In the genomic region with DNA sequence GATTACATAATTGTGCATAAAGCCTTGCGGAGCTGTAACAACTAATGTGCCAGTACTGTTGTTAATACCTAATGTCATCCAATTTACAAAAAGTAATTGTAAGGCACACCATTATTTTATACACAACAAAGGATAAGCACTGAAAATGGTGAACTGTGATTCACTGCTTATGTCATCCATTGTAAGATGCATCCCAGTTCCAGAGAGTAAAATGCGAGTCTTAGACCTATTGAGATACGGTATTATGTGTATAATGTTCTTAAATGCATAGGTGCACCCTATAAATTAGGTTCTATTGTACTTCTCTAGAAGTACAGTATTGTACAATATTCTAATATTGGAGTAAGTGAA, we compare ENCODE assay signal across 8 cellular contexts. TPM values are rescaled to one million over a fixed set of nuclear protein-coding genes. Genes with fewer than 3 reads are reported as not detected.
DNase-seq lines count a peak whose midpoint lies in the region; ATAC-seq and TF ChIP-seq lines count a peak whose summit lies in the region.

No MANE protein-coding gene starts in this region.

- no peaks in the 10 kb centered on the region for H3K9me3 ChIP-seq in CD4-positive, alpha-beta memory T cell (ENCODE audit: control insufficient read depth in 1 of 2, low read length in 2 of 2)
- H3K9me3 ChIP-seq in Loucy (ENCODE audit: insufficient read depth, low read depth, low read length) (no peaks in the 10 kb centered on the region), tibial nerve (no peaks in the 10 kb centered on the region)

- H3K27ac Mint-ChIP-seq in CD4-positive, alpha-beta memory T cell: peak overlapping the region; percentile 97 to 100 (median 98)

- H3K4me2 ChIP-seq in Loucy (ENCODE audit: low read depth, low read length, poor library complexity, severe bottlenecking): peak overlapping the region; percentile 80

- peak overlapping the region; percentile 88 for H3K9ac ChIP-seq in Loucy (ENCODE audit: low read depth, low read length, poor library complexity, severe bottlenecking)

- peaks cover 5 to 27% (median 10%) of the 10 kb centered on the region in 4 donors for H3K4me1 Mint-ChIP-seq in CD4-positive, alpha-beta memory T cell

- H3K36me3 Mint-ChIP-seq in CD4-positive, alpha-beta memory T cell: peaks cover 0 to 33% of the 10 kb centered on the region in 2 donors

- TF ChIP-seq POLR2A in tibial nerve (IDR thresholded peaks at IDR 0.05): no peak

- H3K9me2 ChIP-seq in Loucy (replicated peaks; ENCODE audit: low read depth, low read length): no peaks in the 10 kb centered on the region

- no peaks in the 10 kb centered on the region for H3K27me3 Mint-ChIP-seq in CD4-positive, alpha-beta memory T cell

- DNase-seq in CD4-positive, alpha-beta memory T cell: no peak
- DNase-seq in astrocyte of the hippocampus (ENCODE audit: low read depth, low spot score): peak; percentile 39
- peak; percentile 66 for DNase-seq in left kidney (ENCODE audit: low read depth, low spot score)
- no peak for DNase-seq in tibial nerve (ENCODE audit: low spot score in 2 of 2)
- no peak for DNase-seq in GM10248 (ENCODE audit: extremely low spot score)

- H3K36me3 ChIP-seq in CD4-positive, alpha-beta memory T cell (ENCODE audit: insufficient read depth, low read length): no peaks in the 10 kb centered on the region
- peaks cover 11% of the 10 kb centered on the region; the same call in 1 of the 2 replicates for H3K36me3 ChIP-seq in Loucy (ENCODE audit: insufficient read depth, low read length)
- H3K36me3 ChIP-seq in tibial nerve: peaks cover 0 to 40% (median 0%) of the 10 kb centered on the region in 3 donors

- TF ChIP-seq EP300 in tibial nerve (IDR thresholded peaks at IDR 0.05): no peak

- no peaks in the 10 kb centered on the region for H3K27me3 ChIP-seq in CD4-positive, alpha-beta memory T cell (ENCODE audit: insufficient read depth, low read length)
- no peaks in the 10 kb centered on the region for H3K27me3 ChIP-seq in Loucy (ENCODE audit: insufficient read depth, low read length, poor library complexity, severe bottlenecking)
- no peaks in the 10 kb centered on the region for H3K27me3 ChIP-seq in tibial nerve

- peak overlapping the region; percentile 94 for H3K27ac ChIP-seq in CD4-positive, alpha-beta memory T cell (ENCODE audit: low read depth, low read length)
- H3K27ac ChIP-seq in tibial nerve: peak overlapping the region; percentile 85 to 98 (median 92)

- peaks cover 9% of the 10 kb centered on the region for H3F3A ChIP-seq in Loucy (ENCODE audit: low read depth)

- H3K4me1 ChIP-seq in CD4-positive, alpha-beta memory T cell (ENCODE audit: insufficient read depth, low read length): peaks cover 7% of the 10 kb centered on the region
- H3K4me1 ChIP-seq in Loucy (ENCODE audit: insufficient read depth, low read length, poor library complexity, severe bottlenecking) (peaks cover 26% of the 10 kb centered on the region), tibial nerve (peaks cover 0 to 18% (median 6%) of the 10 kb centered on the region in 4 donors)

- H3K9me3 Mint-ChIP-seq in CD4-positive, alpha-beta memory T cell: peaks cover 0 to 5% (median 0%) of the 10 kb centered on the region in 8 donors

- 0 to 3% methylated on average over 3 of the region's 3 CpGs for WGBS in tibial nerve, 2 donors

- peak overlapping the region; percentile 67 to 71 for H3K4me3 ChIP-seq in CD4-positive, alpha-beta memory T cell (ENCODE audit: low read length in 2 of 2)
- H3K4me3 ChIP-seq in Loucy (ENCODE audit: low read length, poor library complexity, severe bottlenecking) (peak overlapping the region; percentile 79), tibial nerve (peak overlapping the region; percentile 63 to 96 (median 77))

- H3K4me3 Mint-ChIP-seq in CD4-positive, alpha-beta memory T cell: peak overlapping the region; percentile 92 to 99 (median 98)

- ATAC-seq in HG02610 (IDR thresholded peaks at IDR 0.05; ENCODE audit: unreplicated experiment) (no peak), HG03342 (IDR thresholded peaks at IDR 0.05; ENCODE audit: unreplicated experiment) (no peak)

- TF ChIP-seq CTCF in Loucy (conservative IDR thresholded peaks at IDR 0.05; ENCODE audit: low read length): 0 out of 2 replicates have a peak, but pooled peaks have one; percentile 31
- no peak for TF ChIP-seq CTCF in tibial nerve (IDR thresholded peaks at IDR 0.05)
- TF ChIP-seq CTCF in GM10248 (IDR thresholded peaks at IDR 0.05; ENCODE audit: control extremely low read depth, extremely low read depth, low read depth, missing control alignments): no peak

- CTCF ChIA-PET in CD4-positive, alpha-beta memory T cell (lab: Charles Lee; ENCODE audit: partially characterized antibody): interaction anchor here (0.9 to 9.5 kb wide), 12 partner anchors 9 to 347 kb away, joined by 3 to 124 read pairs (median 11); a partner anchor contains a TSS
- CTCF ChIA-PET in GM10248 (lab: Yijun Ruan, JAX): interaction anchor here (0.7 to 4.5 kb wide), 15 partner anchors 11 to 627 kb away, joined by 3 to 39 read pairs (median 4); a partner anchor contains a TSS

- H3K79me2 ChIP-seq in Loucy (ENCODE audit: insufficient read depth, low read length): peaks cover 32% of the 10 kb centered on the region

- peak overlapping the region; percentile 83 for H2AFZ ChIP-seq in Loucy (ENCODE audit: low read length)

- intact Hi-C loops in CD4-positive, alpha-beta memory T cell (cut with micrococcal nuclease): loop anchor here (1.0 to 2.0 kb wide), 9 partner anchors 11 to 759 kb away; a partner anchor contains a TSS

- POLR2A ChIA-PET in CD4-positive, alpha-beta memory T cell (lab: Charles Lee; ENCODE audit: partially characterized antibody): interaction anchor here (0.6 to 4.2 kb wide), 25 partner anchors 10 to 1167 kb away, joined by 3 to 70 read pairs (median 6); a partner anchor contains a TSS
- POLR2A ChIA-PET in GM10248 (lab: Yijun Ruan, JAX): interaction anchor here (1.0 to 3.1 kb wide), 10 partner anchors 9 to 339 kb away, joined by 3 to 26 read pairs (median 12); a partner anchor contains a TSS

- no peaks in the 10 kb centered on the region for H4K20me1 ChIP-seq in Loucy (ENCODE audit: insufficient read depth, low read length, poor library complexity, severe bottlenecking)

RNA-seq across cellular contexts. Expression of a gene that starts 0.4 kb away (rescaled TPM):
- 10 to 100 TPM; 20.3 to 25.0 TPM for total RNA-seq in CD4-positive, alpha-beta memory T cell
- 10 to 100 TPM; 13.1 to 13.6 TPM for polyA plus RNA-seq in CD4-positive, alpha-beta memory T cell
- 10 to 100 TPM; 12.2 to 17.7 (median 15.6) TPM for total RNA-seq in tibial nerve

RNA-seq across cellular contexts. Expression of a gene that starts 10.8 kb away (rescaled TPM):
- total RNA-seq in CD4-positive, alpha-beta memory T cell: 10 to 100 TPM; 21.2 to 24.3 TPM
- 10 to 100 TPM; 10.6 to 11.5 TPM for polyA plus RNA-seq in CD4-positive, alpha-beta memory T cell
- total RNA-seq in tibial nerve: 10 to 100 TPM; 46.5 to 68.4 (median 49.9) TPM

RNA-seq across cellular contexts. Expression of a gene that starts 38.1 kb away (rescaled TPM):
- total RNA-seq in CD4-positive, alpha-beta memory T cell: 10 to 100 TPM; 26.0 to 26.1 TPM
- polyA plus RNA-seq in CD4-positive, alpha-beta memory T cell: 10 to 100 TPM; 23.8 to 26.1 TPM
- total RNA-seq in tibial nerve: 10 to 100 TPM in 3 of 4 donors, 1 to 10 TPM in 1; 8.1 to 12.8 (median 10.7) TPM

Comparison
In these comparisons a context has a peak if more than half of its experiments do, and no peak if none do; other contexts are left out.
1. DNase-seq: peak in astrocyte of the hippocampus (single experiment) and left kidney (single experiment); none in CD4-positive, alpha-beta memory T cell (0 of 5), tibial nerve (0 of 2) and GM10248 (single experiment).
2. Peak in every context shown above with its lines, with median percentiles within 50 percentile points of each other: H3K4me3 ChIP-seq.